In the genomic region with DNA sequence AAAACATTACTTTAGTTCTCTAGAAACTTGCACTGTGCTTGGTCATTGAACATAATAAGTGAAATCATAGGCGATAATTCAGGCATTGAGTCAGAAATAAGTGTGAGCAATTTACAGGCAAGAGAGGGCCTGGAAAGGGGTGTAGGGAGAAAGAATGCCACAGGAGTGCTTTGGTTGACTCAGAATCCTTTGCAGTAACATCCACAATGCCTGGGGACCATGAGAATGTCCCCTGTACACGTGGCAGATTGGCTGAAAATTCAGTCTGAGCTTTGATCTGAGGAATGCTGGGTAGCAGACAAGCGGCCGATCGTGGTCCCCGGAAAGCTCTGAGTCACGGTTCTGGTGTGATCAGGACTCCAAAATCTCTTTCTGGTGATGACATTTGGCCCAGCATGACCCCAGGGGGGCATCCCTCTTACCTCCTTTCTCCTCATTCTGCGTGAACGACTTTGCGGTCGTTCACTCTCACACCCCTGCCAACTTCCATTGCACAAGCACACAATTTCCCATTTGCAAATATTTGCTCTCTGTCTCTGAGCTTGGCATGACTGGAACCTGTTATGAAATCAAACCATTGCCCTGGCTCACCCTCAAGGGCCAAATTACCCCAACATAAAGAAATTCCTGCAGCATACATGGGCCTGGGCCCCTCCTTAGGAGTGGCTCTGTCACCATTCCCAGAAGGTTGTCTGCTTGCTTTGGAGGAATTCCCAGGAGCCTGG, we compare ENCODE assay signal across 1 cellular context.
TF ChIP-seq lines count a peak whose summit lies in the region.

No MANE protein-coding gene starts in this region.

TF ChIP-seq in GM23338, 12 proteins besides CTCF, POLR2A, EP300 and RAD21 (continued from another document):
- TF ChIP-seq ZNF331 (CRISPR knock-in tag; IDR thresholded peaks at IDR 0.05; ENCODE audit: low read depth) = no peak
- no peak for TF ChIP-seq CREB1 (CRISPR knock-in tag; IDR thresholded peaks at IDR 0.05; ENCODE audit: low read depth)
- TF ChIP-seq STAT1 (IDR thresholded peaks at IDR 0.05; ENCODE audit: unreplicated experiment) = no peak
- no peak for TF ChIP-seq NANOG (IDR thresholded peaks at IDR 0.05; ENCODE audit: borderline replicate concordance)
- TF ChIP-seq JUNB (IDR thresholded peaks at IDR 0.05; ENCODE audit: unreplicated experiment) = no peak
- no peak for TF ChIP-seq EZH2phosphoT487 (IDR thresholded peaks at IDR 0.05; ENCODE audit: unreplicated experiment)
- TF ChIP-seq, protein P1, sequence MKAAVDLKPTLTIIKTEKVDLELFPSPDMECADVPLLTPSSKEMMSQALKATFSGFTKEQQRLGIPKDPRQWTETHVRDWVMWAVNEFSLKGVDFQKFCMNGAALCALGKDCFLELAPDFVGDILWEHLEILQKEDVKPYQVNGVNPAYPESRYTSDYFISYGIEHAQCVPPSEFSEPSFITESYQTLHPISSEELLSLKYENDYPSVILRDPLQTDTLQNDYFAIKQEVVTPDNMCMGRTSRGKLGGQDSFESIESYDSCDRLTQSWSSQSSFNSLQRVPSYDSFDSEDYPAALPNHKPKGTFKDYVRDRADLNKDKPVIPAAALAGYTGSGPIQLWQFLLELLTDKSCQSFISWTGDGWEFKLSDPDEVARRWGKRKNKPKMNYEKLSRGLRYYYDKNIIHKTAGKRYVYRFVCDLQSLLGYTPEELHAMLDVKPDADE (IDR thresholded peaks at IDR 0.05) = no peak
- no peak for TF ChIP-seq POLR2AphosphoS5 (IDR thresholded peaks at IDR 0.05; ENCODE audit: low read depth)
